Comparison of ENCODE assay signal across 10 cellular contexts in genomic region chr4:140635606-140636005, GRCh38.
DNase-seq lines count a peak whose midpoint lies in the region; ATAC-seq and TF ChIP-seq lines count a peak whose summit lies in the region.
"Had no signal": no experiment of that assay in that cellular context is flagged by ENCODE, and none has a peak within 500 bp of the region (broad histone marks: within the 10 kb centered on the region; RNA-seq: fewer than 3 reads in every experiment).

No MANE protein-coding gene starts in this region.

- CTCF ChIA-PET in PC-9 (lab: Charles Lee), result interaction anchor here (0.6 to 1.0 kb wide), 3 partner anchors 214 to 444 kb away, joined by 4 to 10 read pairs (median 4); no protein-coding TSS in a partner anchor
- CTCF ChIA-PET in activated CD8-positive, alpha-beta T cell treated with anti-CD3 and anti-CD28 coated beads, Interleukin-2, amount 10 ng/mL, durations not matched to agents 7 days and 5 days (lab: Charles Lee), result interaction anchor here (1.5 kb wide), 1 partner anchor 26 kb away, joined by 4 read pairs; no protein-coding TSS in a partner anchor

- no peaks in the 10 kb centered on the region for H4K20me1 ChIP-seq in PC-9 (ENCODE audit: insufficient read depth)

- ATAC-seq in activated CD8-positive, alpha-beta T cell treated with anti-CD3 and anti-CD28 coated beads, Interleukin-2, amount 10 ng/mL, durations not matched to agents 7 days and 5 days, result no peak
- no peak for ATAC-seq in aorta (ENCODE audit: low FRiP score)

- no peak overlapping the region for H3K4me3 Mint-ChIP-seq in neural crest cell
- H3K4me3 Mint-ChIP-seq in activated CD8-positive, alpha-beta T cell treated with anti-CD3 and anti-CD28 coated beads, Interleukin-2, amount 10 ng/mL, durations not matched to agents 7 days and 5 days, result no peak overlapping the region
- H3K4me3 Mint-ChIP-seq: CD4-positive, CD25-positive, alpha-beta regulatory T cell had no signal

- POLR2A ChIA-PET in PC-9 (lab: Charles Lee; ENCODE audit: unreplicated experiment), result interaction anchor here (0.6 to 1.1 kb wide), 2 partner anchors 114 to 121 kb away, joined by 6 to 7 read pairs; partner anchors contain the start of gene TBC1D9
- POLR2A ChIA-PET in activated CD8-positive, alpha-beta T cell treated with anti-CD3 and anti-CD28 coated beads, Interleukin-2, amount 10 ng/mL, durations not matched to agents 7 days and 5 days (lab: Charles Lee), result no interaction called here

- H3K27me3 ChIP-seq in PC-9 (ENCODE audit: insufficient read depth, low read depth) (no peaks in the 10 kb centered on the region), cardiac muscle cell (no peaks in the 10 kb centered on the region), adrenal gland (no peaks in the 10 kb centered on the region), aorta (ENCODE audit: control insufficient read depth in 1 of 2, insufficient read depth in 2 of 2, low read length in 1 of 2) (no peaks in the 10 kb centered on the region)

- peaks cover 13% of the 10 kb centered on the region for H3K36me3 Mint-ChIP-seq in neural crest cell (ENCODE audit: low read depth)
- H3K36me3 Mint-ChIP-seq in activated CD8-positive, alpha-beta T cell treated with anti-CD3 and anti-CD28 coated beads, Interleukin-2, amount 10 ng/mL, durations not matched to agents 7 days and 5 days (ENCODE audit: low read depth), result no peaks in the 10 kb centered on the region
- H3K36me3 Mint-ChIP-seq: CD4-positive, CD25-positive, alpha-beta regulatory T cell had no signal

- no peak for TF ChIP-seq POLR2A in adrenal gland (IDR thresholded peaks at IDR 0.05)

- H3K27ac ChIP-seq in PC-9 (peak overlapping the region; percentile 73), cardiac muscle cell (no peak overlapping the region), adrenal gland (no peak overlapping the region), aorta (ENCODE audit: low read depth in 1 of 2, low read length in 2 of 2) (no peak overlapping the region)

- 72 to 80% (median 75%) methylated on average over 5 to 6 of the region's 6 CpGs for WGBS in adrenal gland, 4 donors
- WGBS in aorta, 2 donors, result 51 to 62% methylated on average over 6 of the region's 6 CpGs

- H3K9me2 ChIP-seq in PC-9 (ENCODE audit: insufficient read depth), result no peaks in the 10 kb centered on the region

- TF ChIP-seq CTCF in PC-9 (conservative IDR thresholded peaks at IDR 0.05) (no peak), cardiac muscle cell (IDR thresholded peaks at IDR 0.05; ENCODE audit: low read depth, low read length) (no peak), neural crest cell (conservative IDR thresholded peaks at IDR 0.05) (no peak), adrenal gland (IDR thresholded peaks at IDR 0.05) (no peak)

- H3K4me1 ChIP-seq in PC-9 (replicated peaks; ENCODE audit: insufficient read depth) (peaks cover 23% of the 10 kb centered on the region), cardiac muscle cell (ENCODE audit: low read depth) (no peaks in the 10 kb centered on the region), adrenal gland (replicated peaks in 1 of 2) (no peaks in the 10 kb centered on the region), aorta (ENCODE audit: control insufficient read depth in 1 of 2, insufficient read depth in 2 of 2, low read length in 2 of 2) (no peaks in the 10 kb centered on the region)

- H3K36me3 ChIP-seq in PC-9 (ENCODE audit: low read depth) (peaks cover 5% of the 10 kb centered on the region; the same call in 1 of the 2 replicates), cardiac muscle cell (no peaks in the 10 kb centered on the region), adrenal gland (replicated peaks in 1 of 2) (peaks cover 0 to 15% of the 10 kb centered on the region in 2 donors), aorta (ENCODE audit: control insufficient read depth in 1 of 2, insufficient read depth in 2 of 2, low read length in 1 of 2) (peaks cover 0 to 5% of the 10 kb centered on the region in 2 donors)

- H3F3A ChIP-seq in PC-9 (ENCODE audit: insufficient read depth, low read depth), result peaks cover 3% of the 10 kb centered on the region; the same call in 1 of the 2 replicates

- peak overlapping the region; percentile 61 for H3K27ac Mint-ChIP-seq in neural crest cell (ENCODE audit: unreplicated experiment)
- H3K27ac Mint-ChIP-seq in activated CD8-positive, alpha-beta T cell treated with anti-CD3 and anti-CD28 coated beads, Interleukin-2, amount 10 ng/mL, durations not matched to agents 7 days and 5 days, result no peak overlapping the region
- H3K27ac Mint-ChIP-seq: CD4-positive, CD25-positive, alpha-beta regulatory T cell had no signal

- no peaks in the 10 kb centered on the region for H3K27me3 Mint-ChIP-seq in neural crest cell (ENCODE audit: low read depth)
- peaks cover 7% of the 10 kb centered on the region for H3K27me3 Mint-ChIP-seq in activated CD8-positive, alpha-beta T cell treated with anti-CD3 and anti-CD28 coated beads, Interleukin-2, amount 10 ng/mL, durations not matched to agents 7 days and 5 days (ENCODE audit: low read depth)

- H3K9me3 ChIP-seq in PC-9 (ENCODE audit: insufficient read depth, low read depth), result no peaks in the 10 kb centered on the region
- no peaks in the 10 kb centered on the region for H3K9me3 ChIP-seq in cardiac muscle cell (ENCODE audit: low read depth)
- H3K9me3 ChIP-seq in adrenal gland (replicated peaks in 1 of 3), result no peaks in the 10 kb centered on the region
- no peaks in the 10 kb centered on the region for H3K9me3 ChIP-seq in aorta (ENCODE audit: control insufficient read depth, low read length)

- H3K4me2 ChIP-seq in PC-9, result peak overlapping the region; percentile 72

- intact Hi-C loops in PC-9 (cut with micrococcal nuclease; ENCODE audit: unreplicated experiment), result loop anchor here (2.0 to 5.0 kb wide), 4 partner anchors 38 to 269 kb away; partner anchors contain the start of gene TBC1D9
- intact Hi-C loops in adrenal gland (cut with DNase I), result no loop called here
- intact Hi-C loops in aorta (cut with DNase I), result loop anchor here in 1 of 2 donors (10.0 kb wide), 1 partner anchor 199 kb away; no protein-coding TSS in a partner anchor

- no peak overlapping the region for H2AFZ ChIP-seq in PC-9

- H3K4me1 Mint-ChIP-seq in neural crest cell, result peaks cover 5% of the 10 kb centered on the region
- no peaks in the 10 kb centered on the region for H3K4me1 Mint-ChIP-seq in activated CD8-positive, alpha-beta T cell treated with anti-CD3 and anti-CD28 coated beads, Interleukin-2, amount 10 ng/mL, durations not matched to agents 7 days and 5 days (ENCODE audit: low read depth)
- H3K4me1 Mint-ChIP-seq: CD4-positive, CD25-positive, alpha-beta regulatory T cell had no signal

- peak overlapping the region; percentile 26; the same call in 1 of the 2 replicates for H3K4me3 ChIP-seq in PC-9
- H3K4me3 ChIP-seq in cardiac muscle cell, result no peak overlapping the region
- H3K4me3 ChIP-seq in adrenal gland, result no peak overlapping the region
- no peak overlapping the region for H3K4me3 ChIP-seq in aorta (ENCODE audit: low read length in 2 of 2)

- H3K9me3 Mint-ChIP-seq in neural crest cell, result no peaks in the 10 kb centered on the region
- H3K9me3 Mint-ChIP-seq in activated CD8-positive, alpha-beta T cell treated with anti-CD3 and anti-CD28 coated beads, Interleukin-2, amount 10 ng/mL, durations not matched to agents 7 days and 5 days (ENCODE audit: insufficient read depth), result no peaks in the 10 kb centered on the region
- H3K9me3 Mint-ChIP-seq: CD4-positive, CD25-positive, alpha-beta regulatory T cell had no signal

- BruUV-seq in PC-9 (replicated peaks; lab: Mats Ljungman, UMichigan), result no TSS peak

- DNase-seq in Daoy (ENCODE audit: low read depth) (peak; percentile 26), PC-9 (peak; percentile 64 to 75), cardiac muscle cell (ENCODE audit: low read depth in 1 of 2, low spot score in 1 of 2) (peak; percentile 52 to 54), neural crest cell (ENCODE audit: low read depth, low spot score) (no peak), adrenal gland (no peak), aorta (no peak)
- no peak for DNase-seq in stimulated activated CD4-positive, alpha-beta T cell treated with anti-CD3 and anti-CD28 coated beads, Interleukin-1b, Interleukin-23, amount 100 ng/mL, for 48 hours
- DNase-seq in activated CD8-positive, alpha-beta T cell treated with anti-CD3 and anti-CD28 coated beads, Interleukin-2, amount 10 ng/mL, durations not matched to agents 7 days and 5 days, result no peak
- DNase-seq: activated T-cell treated with anti-CD3 and anti-CD28 coated beads for 4 hours; CD4-positive, CD25-positive, alpha-beta regulatory T cell had no signal

- H3K79me2 ChIP-seq in PC-9 (ENCODE audit: low read depth), result no peaks in the 10 kb centered on the region

Comparison
In these comparisons a context has a peak if more than half of its experiments do, and no peak if none do; other contexts are left out.
1. DNase-seq: peak in Daoy (single experiment), PC-9 (2 of 2) and cardiac muscle cell (2 of 2); none in neural crest cell (single experiment), stimulated activated CD4-positive, alpha-beta T cell treated with anti-CD3 and anti-CD28 coated beads, Interleukin-1b, Interleukin-23, amount 100 ng/mL, for 48 hours (single experiment), activated CD8-positive, alpha-beta T cell treated with anti-CD3 and anti-CD28 coated beads, Interleukin-2, amount 10 ng/mL, durations not matched to agents 7 days and 5 days (single experiment), adrenal gland (0 of 7) and aorta (0 of 2).